In the genomic region with DNA sequence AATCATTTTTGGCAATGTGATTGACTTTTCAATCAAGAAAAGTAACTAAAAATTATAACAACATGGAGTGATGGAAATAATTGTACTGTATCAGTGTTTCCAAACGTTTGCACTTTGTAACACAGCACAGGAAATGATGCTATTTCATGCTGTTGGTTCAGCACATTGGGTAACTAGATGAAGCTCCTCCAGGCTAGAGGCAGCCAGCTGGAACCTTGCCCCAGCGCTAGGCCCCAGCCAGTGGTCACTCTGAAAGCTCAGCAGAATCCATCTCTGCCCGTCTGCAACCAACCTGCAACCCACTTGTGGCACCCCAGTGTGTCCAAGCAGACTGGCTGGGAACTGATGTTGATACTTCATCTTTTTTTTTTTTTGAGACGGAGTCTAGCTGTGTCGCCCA, we compare ENCODE assay signal across 11 cellular contexts. TPM values are rescaled to one million over a fixed set of nuclear protein-coding genes. Genes with fewer than 3 reads are reported as not detected.
DNase-seq lines count a peak whose midpoint lies in the region; ATAC-seq, FAIRE-seq and TF ChIP-seq lines count a peak whose summit lies in the region.
"Had no signal": no experiment of that assay in that cellular context is flagged by ENCODE, and none has a peak within 500 bp of the region (broad histone marks: within the 10 kb centered on the region; RNA-seq: fewer than 3 reads in every experiment).

No MANE protein-coding gene starts in this region.

- no peaks in the 10 kb centered on the region for H3K4me1 Mint-ChIP-seq in progenitor cell of endocrine pancreas (ENCODE audit: low read depth)

- WGBS in GM23248 (ENCODE audit: low coverage in 1 of 2, low lambda C conversion rate in 2 of 2, missing lambda C conversion rate in 2 of 2), 2 experiments: 61 to 67% methylated on average over 4 to 5 of the region's 5 CpGs
- 82 to 83% methylated on average over 5 of the region's 5 CpGs for WGBS in pancreas, 2 donors

- no peak overlapping the region for H3K4me3 Mint-ChIP-seq in progenitor cell of endocrine pancreas (ENCODE audit: low read depth)

- H3K36me3 ChIP-seq in GM23248 (ENCODE audit: low read depth) (no peaks in the 10 kb centered on the region), pancreas (peaks cover 0 to 35% (median 5%) of the 10 kb centered on the region in 3 donors)

- no peaks in the 10 kb centered on the region for H4K20me1 ChIP-seq in GM23248 (ENCODE audit: insufficient read depth)

- no peak overlapping the region for H3K9ac ChIP-seq in GM23248

- intact Hi-C loops in pancreas (cut with DNase I): no loop called here

- H3K36me3 Mint-ChIP-seq in progenitor cell of endocrine pancreas (ENCODE audit: insufficient read depth): peaks cover 5% of the 10 kb centered on the region

- H3K4me1 ChIP-seq in GM23248 (ENCODE audit: insufficient read depth) (no peaks in the 10 kb centered on the region), pancreas (no peaks in the 10 kb centered on the region)

- no peaks in the 10 kb centered on the region for H3K27me3 Mint-ChIP-seq in progenitor cell of endocrine pancreas

- no peak overlapping the region for H3K4me3 ChIP-seq in GM23248
- H3K4me3 ChIP-seq in fibroblast of villous mesenchyme (ENCODE audit: low read depth, low read length): no peak overlapping the region
- H3K4me3 ChIP-seq in pancreas: no peak overlapping the region

- H3K79me2 ChIP-seq in GM23248 (ENCODE audit: insufficient read depth): no peaks in the 10 kb centered on the region

- TF ChIP-seq CTCF in fibroblast of villous mesenchyme (IDR thresholded peaks at IDR 0.05; ENCODE audit: insufficient read depth, low read depth, low read length): no peak
- TF ChIP-seq CTCF in pancreas (IDR thresholded peaks at IDR 0.05): no peak
- TF ChIP-seq CTCF in progenitor cell of endocrine pancreas (IDR thresholded peaks at IDR 0.05; ENCODE audit: unreplicated experiment): no peak

- ATAC-seq in pancreas: peak in 3 of 4 donors; percentile 39 to 91 (median 66)

- FAIRE-seq in pancreas (lab: Jason Lieb, UNC): no peak

- no peaks in the 10 kb centered on the region; the same call in 1 of the 2 replicates for H3K27me3 ChIP-seq in GM23248 (replicated peaks; ENCODE audit: insufficient read depth)
- no peaks in the 10 kb centered on the region for H3K27me3 ChIP-seq in pancreas

- no peak overlapping the region for H3K4me2 ChIP-seq in GM23248 (ENCODE audit: unreplicated experiment)

- H2AFZ ChIP-seq in GM23248: no peak overlapping the region

- H3K27ac ChIP-seq in GM23248 (no peak overlapping the region), pancreas (no peak overlapping the region)

- no peaks in the 10 kb centered on the region for H3K9me2 ChIP-seq in GM23248 (ENCODE audit: insufficient read depth)

- DNase-seq in GM23248: peak; percentile 23
- DNase-seq in RPMI7951 (ENCODE audit: low read depth): peak; percentile 16
- DNase-seq in fibroblast of villous mesenchyme (ENCODE audit: low read depth): peak; percentile 10
- no peak for DNase-seq in pancreas
- no peak for DNase-seq in NCI-H187 treated with DMSO at 0.1 percent for 48 hours (lab: John Stamatoyannopoulos, UW)
- no peak for DNase-seq in progenitor cell of endocrine pancreas (ENCODE audit: low spot score, unreplicated experiment)
- DNase-seq in NCI-H510A treated with DMSO at 0.1 percent for 48 hours (lab: John Stamatoyannopoulos, UW): no peak
- DNase-seq: activated CD4-positive, alpha-beta T cell treated with anti-CD3 and anti-CD28 coated beads for 1 hour; Calu3; islet precursor cell; NCI-H524 treated with DMSO at 0.1 percent for 48 hours had no signal

- H3F3A ChIP-seq in GM23248 (ENCODE audit: insufficient read depth): peaks cover 9% of the 10 kb centered on the region

- peaks cover 3% of the 10 kb centered on the region for H3K9me3 ChIP-seq in GM23248 (ENCODE audit: low read depth)
- no peaks in the 10 kb centered on the region for H3K9me3 ChIP-seq in pancreas

- H3K9me3 Mint-ChIP-seq in progenitor cell of endocrine pancreas (ENCODE audit: low read depth): no peaks in the 10 kb centered on the region

- H3K27ac Mint-ChIP-seq in progenitor cell of endocrine pancreas: no peak overlapping the region

- in situ Hi-C loops in GM23248 (cut with MboI): no loop called here

RNA-seq across cellular contexts. Expression of a gene that starts 15.3 kb away (rescaled TPM):
- 46.0 and 71.8 TPM in 2 replicates for total RNA-seq in GM23248 (2014; rRNA removed; shearing (Covaris generic))
- 80.5 and 88.6 TPM in 2 replicates for polyA plus RNA-seq in GM23248 (2016; fragmentation: Nextera tagmentation; extraction: Ambion mirVana)
- 72.8 and 83.4 TPM in 2 replicates for total RNA-seq in RPMI7951 (2014; rRNA removed; shearing (Covaris generic))
- 30.6 and 46.2 TPM in 2 replicates for total RNA-seq in fibroblast of villous mesenchyme
- 10 to 100 TPM; 11.9 to 23.3 (median 15.1) TPM for total RNA-seq in pancreas
- 10 to 100 TPM; 22.9 to 38.1 TPM for polyA plus RNA-seq in pancreas
- total RNA-seq in progenitor cell of endocrine pancreas: 39.3 and 43.4 TPM in 2 replicates

RNA-seq across cellular contexts. Expression of a gene that starts 15.3 kb away (rescaled TPM):
- total RNA-seq in GM23248 (2014; rRNA removed; shearing (Covaris generic)): 23.8 and 32.7 TPM in 2 replicates
- polyA plus RNA-seq in GM23248 (2016; fragmentation: Nextera tagmentation; extraction: Ambion mirVana) (38.2 and 42.0 TPM in 2 replicates), pancreas (10 to 100 TPM; 26.0 to 41.0 TPM)
- total RNA-seq in RPMI7951 (2014; rRNA removed; shearing (Covaris generic)): 41.0 and 43.5 TPM in 2 replicates
- total RNA-seq in fibroblast of villous mesenchyme (12.6 and 19.0 TPM in 2 replicates), pancreas (10 to 100 TPM in 4 of 6 donors, 1 to 10 TPM in 2; 9.3 to 16.8 (median 10.6) TPM), progenitor cell of endocrine pancreas (45.2 TPM in 2 replicates)

Comparison
In these comparisons a context has a peak if more than half of its experiments do, and no peak if none do; other contexts are left out.
1. DNase-seq: peak in GM23248 (single experiment), RPMI7951 (single experiment) and fibroblast of villous mesenchyme (single experiment); none in pancreas (0 of 6), NCI-H187 treated with DMSO at 0.1 percent for 48 hours (single experiment), progenitor cell of endocrine pancreas (single experiment) and NCI-H510A treated with DMSO at 0.1 percent for 48 hours (single experiment).